ENCODE assay signal across 1 cellular context in the genomic region with DNA sequence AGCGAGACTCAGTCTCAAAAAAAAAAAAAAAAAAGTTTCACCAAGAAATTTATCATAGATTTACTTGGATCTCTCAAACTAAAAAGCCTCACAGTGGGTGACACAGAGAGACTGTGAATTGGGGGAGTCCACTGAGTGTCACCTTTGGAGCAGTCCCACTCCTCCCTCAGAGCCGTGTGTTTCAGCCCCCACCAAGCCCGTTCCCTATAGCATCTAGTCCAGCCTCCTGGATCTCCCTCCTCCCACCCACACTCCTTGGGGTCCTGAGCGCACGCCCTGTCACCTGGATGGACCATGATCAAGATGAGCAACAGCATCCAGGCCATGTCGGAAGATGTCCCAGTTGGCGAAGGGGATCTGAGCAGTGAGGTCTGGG.
A peak's percentile ranks its signal among the peaks of the same experiment; 100 is the strongest.
TF ChIP-seq lines count a peak whose summit lies in the region.

No MANE protein-coding gene starts in this region.

TF ChIP-seq in K562, 482 proteins besides CTCF, POLR2A, EP300 and RAD21:
- TF ChIP-seq ZNF57 (CRISPR knock-in tag; IDR thresholded peaks at IDR 0.05): no peak
- no peak for TF ChIP-seq FOXJ2 (tag; IDR thresholded peaks at IDR 0.05)
- TF ChIP-seq ZNF24 (IDR thresholded peaks at IDR 0.05): no peak
- peak; percentile 80 for TF ChIP-seq ZNF263 (CRISPR knock-in tag; IDR thresholded peaks at IDR 0.05; ENCODE audit: borderline replicate concordance)
- TF ChIP-seq ZNF12 (CRISPR knock-in tag; IDR thresholded peaks at IDR 0.05): 0 out of 2 replicates have a peak, but pooled peaks have one; percentile 21
- TF ChIP-seq, protein P1, sequence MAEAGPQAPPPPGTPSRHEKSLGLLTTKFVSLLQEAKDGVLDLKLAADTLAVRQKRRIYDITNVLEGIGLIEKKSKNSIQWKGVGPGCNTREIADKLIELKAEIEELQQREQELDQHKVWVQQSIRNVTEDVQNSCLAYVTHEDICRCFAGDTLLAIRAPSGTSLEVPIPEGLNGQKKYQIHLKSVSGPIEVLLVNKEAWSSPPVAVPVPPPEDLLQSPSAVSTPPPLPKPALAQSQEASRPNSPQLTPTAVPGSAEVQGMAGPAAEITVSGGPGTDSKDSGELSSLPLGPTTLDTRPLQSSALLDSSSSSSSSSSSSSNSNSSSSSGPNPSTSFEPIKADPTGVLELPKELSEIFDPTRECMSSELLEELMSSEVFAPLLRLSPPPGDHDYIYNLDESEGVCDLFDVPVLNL (CRISPR knock-in tag; IDR thresholded peaks at IDR 0.05; ENCODE audit: low read depth): 0 out of 2 replicates have a peak, but pooled peaks have one; percentile 26
